In the genomic region with DNA sequence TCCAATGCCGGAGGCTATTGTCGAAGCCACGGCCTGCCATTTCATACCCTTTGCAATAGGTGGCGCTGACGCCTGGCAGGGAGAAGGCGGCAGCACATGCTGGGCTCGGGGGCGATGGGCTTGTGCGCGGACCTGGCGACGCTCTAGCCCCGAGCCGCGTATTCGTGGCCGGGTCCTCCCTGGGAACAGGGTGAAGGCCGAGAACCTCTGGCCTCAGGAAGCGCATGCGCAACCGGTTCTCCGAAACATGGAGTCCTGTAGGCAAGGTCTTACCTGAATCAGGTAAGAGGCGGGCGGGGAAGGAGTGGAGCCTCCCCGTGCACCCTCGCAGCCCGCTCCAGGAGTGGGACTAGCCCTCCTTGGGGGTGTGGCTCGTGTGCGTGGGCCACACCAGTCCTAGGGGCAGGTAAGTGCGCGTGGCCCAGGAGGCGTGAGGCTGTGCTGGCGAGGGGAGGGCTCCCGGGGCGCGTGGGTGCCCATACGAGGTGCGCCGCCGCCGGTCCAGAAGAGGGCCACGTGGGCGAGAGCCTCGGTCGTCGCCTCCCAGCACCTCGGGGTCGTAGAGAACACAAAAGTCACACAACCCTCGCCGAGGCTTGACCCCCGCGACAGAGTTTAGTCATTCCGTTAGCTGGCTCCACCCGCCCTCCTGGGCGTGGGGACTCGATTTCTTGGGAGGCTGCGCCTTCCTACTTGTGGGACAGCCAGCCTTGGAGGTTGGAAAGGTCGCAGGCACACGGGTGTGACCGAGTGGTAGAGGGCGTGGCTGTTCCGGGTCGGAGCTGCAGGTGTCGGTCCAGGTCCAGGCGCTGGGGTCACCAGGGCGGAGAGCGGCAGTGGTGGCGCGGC, we compare ENCODE assay signal across 8 cellular contexts. TPM values are rescaled to one million over a fixed set of nuclear protein-coding genes. Genes with fewer than 3 reads are reported as not detected.
DNase-seq lines count a peak whose midpoint lies in the region; ATAC-seq and TF ChIP-seq lines count a peak whose summit lies in the region.

No MANE protein-coding gene starts in this region.

- H3K9me3 Mint-ChIP-seq in endothelial cell (ENCODE audit: unreplicated experiment) = no peaks in the 10 kb centered on the region

- peaks cover 28% of the 10 kb centered on the region for H3K4me1 ChIP-seq in muscle layer of colon (ENCODE audit: insufficient read depth, low read length)

- peak overlapping the region; percentile 26 for H3K4me3 ChIP-seq in AG10803 (ENCODE audit: low read length)
- H3K4me3 ChIP-seq in muscle layer of colon (ENCODE audit: low read depth in 1 of 2, low read length in 2 of 2) = peak overlapping the region; percentile 15 to 28

- H3K27ac ChIP-seq in muscle layer of colon (ENCODE audit: low read depth, low read length) = no peak overlapping the region

- TF ChIP-seq CTCF in AG10803 (conservative IDR thresholded peaks at IDR 0.05; ENCODE audit: low read length) (peak; percentile 43), endothelial cell (IDR thresholded peaks at IDR 0.05; ENCODE audit: unreplicated experiment) (peak; percentile 77)

- no peak for DNase-seq in AG10803 (ENCODE audit: low read depth)
- DNase-seq in NCI-H446 treated with DMSO at 0.1 percent for 48 hours (lab: John Stamatoyannopoulos, UW) = peak; percentile 53
- peak; percentile 66 for DNase-seq in activated CD8-positive, alpha-beta memory T cell treated with anti-CD3 and anti-CD28 coated beads, Interleukin-2, amount 50 U/mL, for 4 hours
- DNase-seq in endothelial cell (ENCODE audit: low spot score) = peak; percentile 83
- DNase-seq in stimulated activated naive CD8-positive, alpha-beta T cell treated with anti-CD3 and anti-CD28 coated beads, Interleukin-15, Interleukin-2, amounts not matched to agents 100 U/mL and 50 U/mL, for 24 hours = peak; percentile 63
- DNase-seq in foreskin melanocyte = no peak

- no peak overlapping the region for H3K9ac ChIP-seq in muscle layer of colon (ENCODE audit: low read length)

- H3K27ac Mint-ChIP-seq in endothelial cell (ENCODE audit: unreplicated experiment) = no peak overlapping the region

- peaks cover 6% of the 10 kb centered on the region for H3K27me3 Mint-ChIP-seq in endothelial cell (ENCODE audit: unreplicated experiment)

- H3K36me3 ChIP-seq in muscle layer of colon (ENCODE audit: insufficient read depth, low read length) = no peaks in the 10 kb centered on the region

- H3K9me3 ChIP-seq in muscle layer of colon (ENCODE audit: low read length) = no peaks in the 10 kb centered on the region

- H3K4me3 Mint-ChIP-seq in endothelial cell (ENCODE audit: unreplicated experiment) = peak overlapping the region; percentile 87

- H3K36me3 Mint-ChIP-seq in endothelial cell (ENCODE audit: low read depth, unreplicated experiment) = peaks cover 6% of the 10 kb centered on the region

- peak; percentile 49 for ATAC-seq in GM19463 (IDR thresholded peaks at IDR 0.05; ENCODE audit: unreplicated experiment)
- peak; percentile 77 for ATAC-seq in stimulated activated naive CD8-positive, alpha-beta T cell treated with anti-CD3 and anti-CD28 coated beads, Interleukin-15, Interleukin-2, amounts not matched to agents 100 U/mL and 50 U/mL, for 24 hours

- peaks cover 32% of the 10 kb centered on the region for H3K4me1 Mint-ChIP-seq in endothelial cell (ENCODE audit: unreplicated experiment)

- H3K27me3 ChIP-seq in muscle layer of colon (ENCODE audit: control insufficient read depth in 1 of 2, insufficient read depth in 2 of 2, low read length in 2 of 2) = peaks cover 4 to 11% of the 10 kb centered on the region in 2 donors

RNA-seq across cellular contexts. Expression of a gene that starts 5.5 kb away (rescaled TPM):
- 72.2 TPM for total RNA-seq in endothelial cell (ENCODE audit: unreplicated experiment)

RNA-seq across cellular contexts. Expression of a gene that starts 45.5 kb away (rescaled TPM):
- 14.3 TPM for total RNA-seq in endothelial cell (ENCODE audit: unreplicated experiment)

Comparison
In these comparisons a context has a peak if more than half of its experiments do, and no peak if none do; other contexts are left out.
1. DNase-seq: peak in NCI-H446 treated with DMSO at 0.1 percent for 48 hours (single experiment), activated CD8-positive, alpha-beta memory T cell treated with anti-CD3 and anti-CD28 coated beads, Interleukin-2, amount 50 U/mL, for 4 hours (single experiment), endothelial cell (single experiment) and stimulated activated naive CD8-positive, alpha-beta T cell treated with anti-CD3 and anti-CD28 coated beads, Interleukin-15, Interleukin-2, amounts not matched to agents 100 U/mL and 50 U/mL, for 24 hours (single experiment); none in AG10803 (single experiment) and foreskin melanocyte (single experiment).